ENCODE assay signal across 9 cellular contexts in genomic region chr20:20546402-20546801, GRCh38.
DNase-seq lines count a peak whose midpoint lies in the region; ATAC-seq and TF ChIP-seq lines count a peak whose summit lies in the region.
"Had no signal": no experiment of that assay in that cellular context is flagged by ENCODE, and none has a peak within 500 bp of the region (broad histone marks: within the 10 kb centered on the region; RNA-seq: fewer than 3 reads in every experiment).

No MANE protein-coding gene starts in this region.

- H3K4me1 Mint-ChIP-seq in brain = peaks cover 17% of the 10 kb centered on the region
- peaks cover 22% of the 10 kb centered on the region for H3K4me1 Mint-ChIP-seq in stimulated activated naive CD8-positive, alpha-beta T cell treated with anti-CD3 and anti-CD28 coated beads, Interleukin-15, amount 100 ng/mL, for 72 hours

- TF ChIP-seq CTCF in brain (conservative IDR thresholded peaks at IDR 0.05) = no peak

- H3K9me3 Mint-ChIP-seq in brain = peaks cover 0 to 8% (median 0%) of the 10 kb centered on the region in 5 experiments
- H3K9me3 Mint-ChIP-seq in stimulated activated naive CD8-positive, alpha-beta T cell treated with anti-CD3 and anti-CD28 coated beads, Interleukin-15, amount 100 ng/mL, for 72 hours = no peaks in the 10 kb centered on the region
- H3K9me3 Mint-ChIP-seq: dendritic cell treated with granulocyte-macrophage colony-stimulating factor and Interleukin-4, amounts not matched to agents 40 ng/mL and 50 ng/mL, for 4 days had no signal

- H3K4me3 Mint-ChIP-seq in brain = no peak overlapping the region
- H3K4me3 Mint-ChIP-seq in stimulated activated naive CD8-positive, alpha-beta T cell treated with anti-CD3 and anti-CD28 coated beads, Interleukin-15, amount 100 ng/mL, for 72 hours = no peak overlapping the region
- H3K4me3 Mint-ChIP-seq: dendritic cell treated with granulocyte-macrophage colony-stimulating factor and Interleukin-4, amounts not matched to agents 40 ng/mL and 50 ng/mL, for 4 days had no signal

- H3K27me3 Mint-ChIP-seq in brain = no peaks in the 10 kb centered on the region
- no peaks in the 10 kb centered on the region for H3K27me3 Mint-ChIP-seq in stimulated activated naive CD8-positive, alpha-beta T cell treated with anti-CD3 and anti-CD28 coated beads, Interleukin-15, amount 100 ng/mL, for 72 hours
- H3K27me3 Mint-ChIP-seq: dendritic cell treated with granulocyte-macrophage colony-stimulating factor and Interleukin-4, amounts not matched to agents 40 ng/mL and 50 ng/mL, for 4 days had no signal

- peak overlapping the region in 4 of 5 experiments; percentile 29 to 67 (median 60) for H3K27ac Mint-ChIP-seq in brain
- peak overlapping the region in 1 of 2 donors; percentile 40 for H3K27ac Mint-ChIP-seq in stimulated activated naive CD8-positive, alpha-beta T cell treated with anti-CD3 and anti-CD28 coated beads, Interleukin-15, amount 100 ng/mL, for 72 hours
- H3K27ac Mint-ChIP-seq: dendritic cell treated with granulocyte-macrophage colony-stimulating factor and Interleukin-4, amounts not matched to agents 40 ng/mL and 50 ng/mL, for 4 days had no signal

- peak in 2 of 3 donors; percentile 5 to 14 for DNase-seq in stimulated activated CD4-positive, alpha-beta T cell treated with anti-CD3 and anti-CD28 coated beads, Interleukin-12 subunit alpha, Interleukin-12 subunit beta, amount 100 ng/mL, for 48 hours (ENCODE audit: low read depth in 2 of 3, low spot score in 1 of 3)
- no peak for DNase-seq in stimulated activated CD4-positive, alpha-beta T cell treated with anti-CD3 and anti-CD28 coated beads, Interleukin-4, amount 100 ng/mL, for 24 hours
- DNase-seq in NCI-H2107 treated with DMSO at 0.1 percent for 48 hours (lab: John Stamatoyannopoulos, UW; ENCODE audit: unreplicated experiment) = peak; percentile 63
- DNase-seq in stimulated activated naive CD8-positive, alpha-beta T cell treated with anti-CD3 and anti-CD28 coated beads, Interleukin-15, amount 100 ng/mL, for 72 hours = no peak
- no peak for DNase-seq in UCSD-AML1 (lab: John Stamatoyannopoulos, UW; ENCODE audit: unreplicated experiment)

- ATAC-seq in stimulated activated naive CD8-positive, alpha-beta T cell treated with anti-CD3 and anti-CD28 coated beads, Interleukin-15, amount 100 ng/mL, for 72 hours = peak; percentile 60
- ATAC-seq in GM19455 (IDR thresholded peaks at IDR 0.05; ENCODE audit: unreplicated experiment) = no peak
- no peak for ATAC-seq in HG03108 (IDR thresholded peaks at IDR 0.05; ENCODE audit: unreplicated experiment)

- peaks cover 58% of the 10 kb centered on the region for H3K36me3 Mint-ChIP-seq in brain

Comparison
In these comparisons a context has a peak if more than half of its experiments do, and no peak if none do; other contexts are left out.
1. DNase-seq: peak in stimulated activated CD4-positive, alpha-beta T cell treated with anti-CD3 and anti-CD28 coated beads, Interleukin-12 subunit alpha, Interleukin-12 subunit beta, amount 100 ng/mL, for 48 hours (2 of 3) and NCI-H2107 treated with DMSO at 0.1 percent for 48 hours (single experiment); none in stimulated activated CD4-positive, alpha-beta T cell treated with anti-CD3 and anti-CD28 coated beads, Interleukin-4, amount 100 ng/mL, for 24 hours (single experiment), stimulated activated naive CD8-positive, alpha-beta T cell treated with anti-CD3 and anti-CD28 coated beads, Interleukin-15, amount 100 ng/mL, for 72 hours (0 of 2) and UCSD-AML1 (single experiment).